Comparison of ENCODE assay signal across 22 cellular contexts in the genomic region with DNA sequence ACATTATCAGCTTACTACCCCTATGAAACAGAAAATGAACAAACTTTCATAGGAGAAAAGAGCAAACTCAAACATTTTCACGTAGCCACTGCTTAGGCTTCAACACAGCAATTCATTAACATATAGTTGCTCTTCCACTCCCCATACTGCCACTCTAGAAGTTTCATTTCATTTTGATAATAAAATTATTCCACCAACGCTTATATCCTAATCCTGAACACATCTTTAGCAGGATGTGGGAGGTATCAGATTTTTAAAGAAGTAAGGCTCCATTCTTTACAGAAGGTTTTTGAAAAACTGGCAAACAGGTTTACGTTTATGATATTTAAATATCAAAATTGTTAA.
"Had no signal": no experiment of that assay in that cellular context is flagged by ENCODE, and none has a peak within 500 bp of the region (broad histone marks: within the 10 kb centered on the region; RNA-seq: fewer than 3 reads in every experiment).

No MANE protein-coding gene starts in this region.

- H3K9ac ChIP-seq: neural progenitor cell had no signal

- DNase-seq: activated B cell treated with CpG ODN at 0.5 μM for 24 hours; activated CD4-positive, alpha-beta T cell treated with anti-CD3 and anti-CD28 coated beads for 36 hours; activated CD4-positive, alpha-beta T cell treated with anti-CD3 and anti-CD28 coated beads, Interleukin-2, amount 50 U/mL, for 4 hours; activated CD8-positive, alpha-beta memory T cell treated with anti-CD3 and anti-CD28 coated beads for 24 hours; activated CD8-positive, alpha-beta memory T cell treated with anti-CD3 and anti-CD28 coated beads, Interleukin-2, amount 50 U/mL, for 4 hours; activated naive CD4-positive, alpha-beta T cell treated with anti-CD3 and anti-CD28 coated beads, Interleukin-2, amount 50 U/mL, for 16 hours; activated naive CD8-positive, alpha-beta T cell treated with anti-CD3 and anti-CD28 coated beads, Interleukin-2, amount 50 U/mL, for 24 hours; activated T-cell treated with anti-CD3 and anti-CD28 coated beads, Interleukin-2, amount 50 U/mL, for 4 hours; anterior cingulate cortex; caudate nucleus; effector CD8-positive, alpha-beta T cell; hypothalamus; left ventricle myocardium inferior; naive thymus-derived CD8-positive, alpha-beta T cell; stimulated activated CD4-positive, alpha-beta T cell treated with anti-CD3 and anti-CD28 coated beads, Interleukin-12 subunit alpha, Interleukin-12 subunit beta, amount 100 ng/mL, for 4 hours; stimulated activated CD4-positive, alpha-beta T cell treated with anti-CD3 and anti-CD28 coated beads, Interleukin-4, amount 100 ng/mL, for 4 hours; substantia nigra; T-helper 9 cell; thyroid gland; upper lobe of right lung had no signal

- ATAC-seq: activated CD4-positive, alpha-beta T cell treated with anti-CD3 and anti-CD28 coated beads for 36 hours; activated naive CD8-positive, alpha-beta T cell treated with anti-CD3 and anti-CD28 coated beads, Interleukin-2, amount 50 U/mL, for 24 hours; activated T-cell treated with anti-CD3 and anti-CD28 coated beads, Interleukin-2, amount 50 U/mL, for 4 hours; esophagus mucosa; naive thymus-derived CD8-positive, alpha-beta T cell; upper lobe of right lung had no signal

- H3K27me3 ChIP-seq: neural progenitor cell, thyroid gland, upper lobe of right lung had no signal

- H3K9me3 ChIP-seq: left ventricle myocardium inferior, thyroid gland, upper lobe of right lung had no signal

- H3K4me1 ChIP-seq: left ventricle myocardium inferior, thyroid gland, upper lobe of right lung had no signal

- H3K4me3 ChIP-seq: left ventricle myocardium inferior, neural progenitor cell, thyroid gland, upper lobe of right lung had no signal

- H3K27ac ChIP-seq: left ventricle myocardium inferior, neural progenitor cell, thyroid gland, upper lobe of right lung had no signal

- H3K4me2 ChIP-seq: neural progenitor cell had no signal

- H2AFZ ChIP-seq: neural progenitor cell had no signal

- H3K36me3 ChIP-seq: left ventricle myocardium inferior, neural progenitor cell, thyroid gland, upper lobe of right lung had no signal
